21 cellular contexts compared by ENCODE assay signal in genomic region chr16:53632526-53632925, GRCh38.
"Had no signal": no experiment of that assay in that cellular context is flagged by ENCODE, and none has a peak within 500 bp of the region (broad histone marks: within the 10 kb centered on the region; RNA-seq: fewer than 3 reads in every experiment).

No MANE protein-coding gene starts in this region.

- H3K36me3 ChIP-seq: prostate gland had no signal

- H3K4me1 ChIP-seq: heart left ventricle, parathyroid adenoma, prostate gland had no signal

- H3K9me3 Mint-ChIP-seq: central memory CD8-positive, alpha-beta T cell; endodermal cell; natural killer cell; stimulated activated naive B cell treated with anti-CD40 and anti-IgM and Interleukin-4, amounts not matched to agents 10 μg/mL and 1 μg/mL and 100 μg/mL, for 72 hours had no signal

- H3K27me3 ChIP-seq: heart left ventricle, stomach had no signal

- H3K9me3 ChIP-seq: heart left ventricle, mucosa of descending colon, prostate gland, stomach had no signal

- H3K27ac ChIP-seq: heart left ventricle, parathyroid adenoma, prostate gland, skin epidermis, stomach had no signal

- ATAC-seq: heart left ventricle; left lobe of liver; mucosa of descending colon; natural killer cell; sciatic nerve; stimulated activated naive B cell treated with anti-CD40 and anti-IgM and Interleukin-4, amounts not matched to agents 10 μg/mL and 1 μg/mL and 100 μg/mL, for 72 hours had no signal

- H3K4me3 Mint-ChIP-seq: central memory CD8-positive, alpha-beta T cell; endodermal cell; natural killer cell; stimulated activated naive B cell treated with anti-CD40 and anti-IgM and Interleukin-4, amounts not matched to agents 10 μg/mL and 1 μg/mL and 100 μg/mL, for 72 hours had no signal

- H3K27me3 Mint-ChIP-seq: central memory CD8-positive, alpha-beta T cell; stimulated activated naive B cell treated with anti-CD40 and anti-IgM and Interleukin-4, amounts not matched to agents 10 μg/mL and 1 μg/mL and 100 μg/mL, for 72 hours had no signal

- H3K27ac Mint-ChIP-seq: endodermal cell; natural killer cell; stimulated activated naive B cell treated with anti-CD40 and anti-IgM and Interleukin-4, amounts not matched to agents 10 μg/mL and 1 μg/mL and 100 μg/mL, for 72 hours had no signal

- DNase-seq: dermis blood vessel endothelial cell; endodermal cell; heart left ventricle; hippocampal formation; kidney glomerular epithelial cell; mammary epithelial cell; mucosa of descending colon; natural killer cell; retina; stimulated activated CD4-positive, alpha-beta T cell treated with anti-CD3 and anti-CD28 coated beads, Interleukin-2, amount 100 ng/mL, for 24 hours; stimulated activated CD4-positive, alpha-beta T cell treated with anti-CD3 and anti-CD28 coated beads, Interleukin-4, amount 100 ng/mL, for 4 hours; stimulated activated naive B cell treated with anti-CD40 and anti-IgM and Interleukin-4, amounts not matched to agents 10 μg/mL and 1 μg/mL and 100 μg/mL, for 72 hours; stomach; substantia nigra; trophoblast cell had no signal

- H3K4me1 Mint-ChIP-seq: central memory CD8-positive, alpha-beta T cell; endodermal cell; stimulated activated naive B cell treated with anti-CD40 and anti-IgM and Interleukin-4, amounts not matched to agents 10 μg/mL and 1 μg/mL and 100 μg/mL, for 72 hours had no signal

- H3K4me3 ChIP-seq: heart left ventricle, mucosa of descending colon, prostate gland, skin epidermis, stomach had no signal
